Comparison of ENCODE assay signal across 8 cellular contexts in the genomic region with DNA sequence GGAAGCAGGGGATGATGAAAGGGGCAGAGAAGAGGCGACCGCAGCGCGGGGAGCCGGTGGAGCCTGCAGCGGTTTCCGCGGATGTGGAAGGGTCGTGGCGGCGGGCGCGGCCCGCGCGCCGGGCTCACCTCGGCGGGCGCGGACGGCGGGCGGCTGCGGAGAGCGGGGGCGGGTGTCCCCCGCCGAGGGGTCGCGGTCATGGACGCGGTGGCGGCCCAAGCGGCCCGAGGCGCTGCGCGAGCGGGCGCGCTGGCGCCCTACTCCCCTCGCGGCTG. TPM values are rescaled to one million over a fixed set of nuclear protein-coding genes. Genes with fewer than 3 reads are reported as not detected.
DNase-seq lines count a peak whose midpoint lies in the region; ATAC-seq and TF ChIP-seq lines count a peak whose summit lies in the region.

No MANE protein-coding gene starts in this region.

- peak overlapping the region; percentile 92 for H3K4me3 Mint-ChIP-seq in chondrocyte (ENCODE audit: unreplicated experiment)

- no peak for TF ChIP-seq CTCF in chondrocyte (IDR thresholded peaks at IDR 0.05)
- TF ChIP-seq CTCF in vagina (IDR thresholded peaks at IDR 0.05), result no peak
- no peak for TF ChIP-seq CTCF in GM10248 (IDR thresholded peaks at IDR 0.05; ENCODE audit: control extremely low read depth, extremely low read depth, low read depth, missing control alignments)

- intact Hi-C loops in vagina (cut with DNase I), result no loop called here

- H3K4me1 Mint-ChIP-seq in chondrocyte (ENCODE audit: low read depth), result peaks cover 44% of the 10 kb centered on the region

- H3K9me3 ChIP-seq in NT2/D1 (ENCODE audit: insufficient read depth, low read length) (no peaks in the 10 kb centered on the region), vagina (no peaks in the 10 kb centered on the region)

- CTCF ChIA-PET in GM10248 (lab: Yijun Ruan, JAX), result interaction anchor here (1.2 kb wide), 1 partner anchor 8 kb away, joined by 3 read pairs; no protein-coding TSS in a partner anchor

- H3K4me1 ChIP-seq in NT2/D1 (ENCODE audit: insufficient read depth, insufficient read length) (no peaks in the 10 kb centered on the region), vagina (peaks cover 27% of the 10 kb centered on the region)

- H3K4me3 ChIP-seq in NT2/D1 (ENCODE audit: insufficient read length, low read depth) (peak overlapping the region; percentile 71), vagina (peak overlapping the region; percentile 50 to 72)

- H3K27me3 ChIP-seq in NT2/D1 (ENCODE audit: insufficient read depth, insufficient read length) (peaks cover 13% of the 10 kb centered on the region), vagina (no peaks in the 10 kb centered on the region)

- POLR2A ChIA-PET in GM10248 (lab: Yijun Ruan, JAX), result interaction anchor here (1.0 kb wide), 1 partner anchor 9 kb away, joined by 3 read pairs; no protein-coding TSS in a partner anchor

- H3K36me3 ChIP-seq in NT2/D1 (ENCODE audit: insufficient read depth, insufficient read length, low read length) (peaks cover 3% of the 10 kb centered on the region), vagina (no peaks in the 10 kb centered on the region)

- H3K36me3 Mint-ChIP-seq in chondrocyte (ENCODE audit: low read depth), result no peaks in the 10 kb centered on the region

- peak; percentile 22 for DNase-seq in CD1c-positive myeloid dendritic cell (ENCODE audit: extremely low spot score)
- peak; percentile 18 for DNase-seq in NT2/D1 (ENCODE audit: low read depth, low spot score)
- DNase-seq in chondrocyte (ENCODE audit: low spot score), result no peak
- peak; percentile 15 for DNase-seq in myocyte (ENCODE audit: low read depth)
- DNase-seq in vagina (ENCODE audit: extremely low spot score in 2 of 2), result no peak
- DNase-seq in GM10248 (ENCODE audit: extremely low spot score), result no peak

- ATAC-seq in GM21737 (IDR thresholded peaks at IDR 0.05; ENCODE audit: unreplicated experiment) (peak; percentile 32), HG03442 (IDR thresholded peaks at IDR 0.05; ENCODE audit: unreplicated experiment) (no peak)

- peak overlapping the region; percentile 82 for H3K9ac ChIP-seq in NT2/D1 (ENCODE audit: insufficient read length, low read depth)

- TF ChIP-seq POLR2A in vagina (IDR thresholded peaks at IDR 0.05), result no peak

- H3K27me3 Mint-ChIP-seq in chondrocyte (ENCODE audit: low read depth), result no peaks in the 10 kb centered on the region

- peak overlapping the region; percentile 93 for H3K27ac Mint-ChIP-seq in chondrocyte (ENCODE audit: unreplicated experiment)

- H3K9me3 Mint-ChIP-seq in chondrocyte (ENCODE audit: low read depth), result no peaks in the 10 kb centered on the region

- H3K27ac ChIP-seq in vagina, result peak overlapping the region; percentile 88

RNA-seq across cellular contexts. Expression of a gene that starts 0.6 kb away (rescaled TPM):
- total RNA-seq in chondrocyte, result 50.7 to 60.1 TPM (median 59.1 TPM) in 3 replicates
- 32.7 and 46.3 TPM in 2 replicates for total RNA-seq in myocyte
- polyA plus RNA-seq in myocyte (2012), result 9.8 TPM
- total RNA-seq in vagina, result 63.8 TPM

Comparison
In these comparisons a context has a peak if more than half of its experiments do, and no peak if none do; other contexts are left out.
1. DNase-seq: peak in CD1c-positive myeloid dendritic cell (single experiment), NT2/D1 (single experiment) and myocyte (single experiment); none in chondrocyte (single experiment), vagina (0 of 2) and GM10248 (single experiment).